Comparison of ENCODE assay signal across 8 cellular contexts in genomic region chr19:58380037-58380735, GRCh38. TPM values are rescaled to one million over a fixed set of nuclear protein-coding genes. Genes with fewer than 3 reads are reported as not detected.
DNase-seq lines count a peak whose midpoint lies in the region; ATAC-seq lines count a peak whose summit lies in the region.

No MANE protein-coding gene starts in this region.

- no peak for DNase-seq in activated CD4-positive, alpha-beta T cell treated with anti-CD3 and anti-CD28 coated beads for 36 hours
- DNase-seq in activated CD4-positive, alpha-beta T cell treated with anti-CD3 and anti-CD28 coated beads for 48 hours, result no peak
- DNase-seq in activated CD4-positive, alpha-beta memory T cell treated with anti-CD3 and anti-CD28 coated beads for 36 hours, result no peak
- DNase-seq in iPS DF 6.9 (ENCODE audit: low read depth, low spot score) (no peak), NCI-H1417 treated with DMSO at 0.1 percent for 48 hours (lab: John Stamatoyannopoulos, UW) (no peak), globus pallidus (ENCODE audit: low spot score) (no peak)
- DNase-seq in stimulated activated CD4-positive, alpha-beta T cell treated with anti-CD3 and anti-CD28 coated beads, Interleukin-4, amount 100 ng/mL, for 1 hour, result no peak

- POLR2A ChIA-PET in activated CD4-positive, alpha-beta T cell treated with anti-CD3 and anti-CD28 coated beads for 36 hours (lab: Charles Lee), result no interaction called here
- POLR2A ChIA-PET in activated CD4-positive, alpha-beta memory T cell treated with anti-CD3 and anti-CD28 coated beads for 36 hours (lab: Charles Lee), result interaction anchor here (0.6 to 1.4 kb wide), 4 partner anchors 17 to 164 kb away, joined by 3 to 4 read pairs (median 3); partner anchors contain the start of genes TRIM28, ZNF497 and ZNF584

- H3K9me3 ChIP-seq in iPS DF 6.9 (ENCODE audit: control insufficient read depth, insufficient read depth, low read length), result no peaks in the 10 kb centered on the region

- no peak for ATAC-seq in activated CD4-positive, alpha-beta T cell treated with anti-CD3 and anti-CD28 coated beads for 36 hours
- ATAC-seq in stimulated activated memory B cell treated with anti-CD40 and anti-IgM and Interleukin-4, amounts not matched to agents 10 μg/mL and 1 μg/mL and 100 μg/mL, for 72 hours, result peak; percentile 14

- H3K36me3 Mint-ChIP-seq in activated CD4-positive, alpha-beta T cell treated with anti-CD3 and anti-CD28 coated beads for 36 hours (ENCODE audit: low read depth), result no peaks in the 10 kb centered on the region
- no peaks in the 10 kb centered on the region for H3K36me3 Mint-ChIP-seq in activated CD4-positive, alpha-beta memory T cell treated with anti-CD3 and anti-CD28 coated beads for 36 hours
- H3K36me3 Mint-ChIP-seq in stimulated activated memory B cell treated with anti-CD40 and anti-IgM and Interleukin-4, amounts not matched to agents 10 μg/mL and 1 μg/mL and 100 μg/mL, for 72 hours, result no peaks in the 10 kb centered on the region

- no peaks in the 10 kb centered on the region for H3K27me3 Mint-ChIP-seq in activated CD4-positive, alpha-beta T cell treated with anti-CD3 and anti-CD28 coated beads for 36 hours
- no peaks in the 10 kb centered on the region for H3K27me3 Mint-ChIP-seq in activated CD4-positive, alpha-beta memory T cell treated with anti-CD3 and anti-CD28 coated beads for 36 hours
- no peaks in the 10 kb centered on the region for H3K27me3 Mint-ChIP-seq in stimulated activated memory B cell treated with anti-CD40 and anti-IgM and Interleukin-4, amounts not matched to agents 10 μg/mL and 1 μg/mL and 100 μg/mL, for 72 hours

- peak overlapping the region; percentile 56; the same call in 1 of the 2 replicates for H3K4me3 ChIP-seq in iPS DF 6.9 (ENCODE audit: low read length)

- H3K36me3 ChIP-seq in iPS DF 6.9 (ENCODE audit: control insufficient read depth, insufficient read depth, low read length), result no peaks in the 10 kb centered on the region

- no CpG with 5 or more reads among the region's 30 CpGs for WGBS in iPS DF 6.9 (ENCODE audit: insufficient coverage, insufficient read length)

- H3K27ac ChIP-seq in iPS DF 6.9 (ENCODE audit: low read length), result no peak overlapping the region

- H3K9me3 Mint-ChIP-seq in activated CD4-positive, alpha-beta T cell treated with anti-CD3 and anti-CD28 coated beads for 36 hours (ENCODE audit: low read depth), result no peaks in the 10 kb centered on the region
- no peaks in the 10 kb centered on the region for H3K9me3 Mint-ChIP-seq in activated CD4-positive, alpha-beta memory T cell treated with anti-CD3 and anti-CD28 coated beads for 36 hours
- no peaks in the 10 kb centered on the region for H3K9me3 Mint-ChIP-seq in stimulated activated memory B cell treated with anti-CD40 and anti-IgM and Interleukin-4, amounts not matched to agents 10 μg/mL and 1 μg/mL and 100 μg/mL, for 72 hours

- H3K27ac Mint-ChIP-seq in activated CD4-positive, alpha-beta T cell treated with anti-CD3 and anti-CD28 coated beads for 36 hours, result peak overlapping the region; percentile 94
- peak overlapping the region; percentile 92 for H3K27ac Mint-ChIP-seq in activated CD4-positive, alpha-beta memory T cell treated with anti-CD3 and anti-CD28 coated beads for 36 hours
- peak overlapping the region; percentile 96 for H3K27ac Mint-ChIP-seq in stimulated activated memory B cell treated with anti-CD40 and anti-IgM and Interleukin-4, amounts not matched to agents 10 μg/mL and 1 μg/mL and 100 μg/mL, for 72 hours

- CTCF ChIA-PET in activated CD4-positive, alpha-beta T cell treated with anti-CD3 and anti-CD28 coated beads for 36 hours (lab: Charles Lee), result interaction anchor here (0.6 kb wide), 1 partner anchor 181 kb away, joined by 3 read pairs; no protein-coding TSS in a partner anchor
- CTCF ChIA-PET in activated CD4-positive, alpha-beta memory T cell treated with anti-CD3 and anti-CD28 coated beads for 36 hours (lab: Charles Lee), result interaction anchor here (0.7 to 1.4 kb wide), 2 partner anchors 134 to 140 kb away, joined by 4 read pairs; partner anchors contain the start of gene ZBTB45

- intact Hi-C loops in activated CD4-positive, alpha-beta T cell treated with anti-CD3 and anti-CD28 coated beads for 36 hours (cut with DNase I, micrococcal nuclease), result loop anchor here in 1 of 2 experiments (1.0 to 2.0 kb wide), 5 partner anchors 18 to 161 kb away; partner anchors contain the start of genes ERVK3-1, ZNF497 and ZNF544
- intact Hi-C loops in activated CD4-positive, alpha-beta memory T cell treated with anti-CD3 and anti-CD28 coated beads for 36 hours (cut with micrococcal nuclease), result loop anchor here (1.0 to 2.0 kb wide), 5 partner anchors 53 to 139 kb away; partner anchors contain the start of genes ZBTB45, ZNF446 and ZSCAN22

- H3K4me1 ChIP-seq in iPS DF 6.9 (ENCODE audit: control insufficient read depth, insufficient read depth, low read length), result peaks cover 2% of the 10 kb centered on the region; the same call in 1 of the 2 replicates

- H3K4me1 Mint-ChIP-seq in activated CD4-positive, alpha-beta T cell treated with anti-CD3 and anti-CD28 coated beads for 36 hours, result peaks cover 15% of the 10 kb centered on the region
- H3K4me1 Mint-ChIP-seq in activated CD4-positive, alpha-beta memory T cell treated with anti-CD3 and anti-CD28 coated beads for 36 hours (ENCODE audit: low read depth), result peaks cover 17% of the 10 kb centered on the region
- H3K4me1 Mint-ChIP-seq in stimulated activated memory B cell treated with anti-CD40 and anti-IgM and Interleukin-4, amounts not matched to agents 10 μg/mL and 1 μg/mL and 100 μg/mL, for 72 hours, result peaks cover 36% of the 10 kb centered on the region

- H3K27me3 ChIP-seq in iPS DF 6.9 (ENCODE audit: control insufficient read depth, insufficient read depth, low read length), result no peaks in the 10 kb centered on the region

- H3K4me3 Mint-ChIP-seq in activated CD4-positive, alpha-beta T cell treated with anti-CD3 and anti-CD28 coated beads for 36 hours, result peak overlapping the region; percentile 91
- peak overlapping the region; percentile 84 for H3K4me3 Mint-ChIP-seq in activated CD4-positive, alpha-beta memory T cell treated with anti-CD3 and anti-CD28 coated beads for 36 hours
- H3K4me3 Mint-ChIP-seq in stimulated activated memory B cell treated with anti-CD40 and anti-IgM and Interleukin-4, amounts not matched to agents 10 μg/mL and 1 μg/mL and 100 μg/mL, for 72 hours, result peak overlapping the region; percentile 88

RNA-seq across cellular contexts. Expression of gene ZNF837, which starts 0.6 kb away (rescaled TPM):
- total RNA-seq in activated CD4-positive, alpha-beta T cell treated with anti-CD3 and anti-CD28 coated beads for 36 hours, result 1 to 10 TPM; 2.0 to 2.5 TPM
- 1 to 10 TPM; 2.1 to 2.4 TPM for total RNA-seq in activated CD4-positive, alpha-beta memory T cell treated with anti-CD3 and anti-CD28 coated beads for 36 hours

RNA-seq across cellular contexts. Expression of gene RPS5, which starts 6.9 kb away (rescaled TPM):
- 1,000 to 10,000 TPM; 1,234 to 1,535 TPM for total RNA-seq in activated CD4-positive, alpha-beta T cell treated with anti-CD3 and anti-CD28 coated beads for 36 hours
- total RNA-seq in activated CD4-positive, alpha-beta memory T cell treated with anti-CD3 and anti-CD28 coated beads for 36 hours, result 1,000 to 10,000 TPM; 1,415 to 1,438 TPM

RNA-seq across cellular contexts. Expression of gene RNF225, which starts 15.3 kb away (rescaled TPM):
- total RNA-seq in activated CD4-positive, alpha-beta T cell treated with anti-CD3 and anti-CD28 coated beads for 36 hours, result under 1 TPM; 0.25 to 0.56 TPM
- under 1 TPM; 0.21 to 0.31 TPM for total RNA-seq in activated CD4-positive, alpha-beta memory T cell treated with anti-CD3 and anti-CD28 coated beads for 36 hours

RNA-seq across cellular contexts. Expression of gene ZNF497, which starts 17.6 kb away (rescaled TPM):
- 1 to 10 TPM; 1.1 to 1.5 TPM for total RNA-seq in activated CD4-positive, alpha-beta T cell treated with anti-CD3 and anti-CD28 coated beads for 36 hours
- total RNA-seq in activated CD4-positive, alpha-beta memory T cell treated with anti-CD3 and anti-CD28 coated beads for 36 hours, result under 1 TPM; 0.31 to 0.93 TPM

RNA-seq across cellular contexts. Expression of gene A1BG, which starts 26.9 kb away (rescaled TPM):
- 1 to 10 TPM; 2.9 to 4.7 TPM for total RNA-seq in activated CD4-positive, alpha-beta T cell treated with anti-CD3 and anti-CD28 coated beads for 36 hours
- total RNA-seq in activated CD4-positive, alpha-beta memory T cell treated with anti-CD3 and anti-CD28 coated beads for 36 hours, result 10 to 100 TPM in 1 of 2 experiments, 1 to 10 TPM in 1; 9.9 to 12.9 TPM
